ENCODE assay signal across 8 cellular contexts in the genomic region with DNA sequence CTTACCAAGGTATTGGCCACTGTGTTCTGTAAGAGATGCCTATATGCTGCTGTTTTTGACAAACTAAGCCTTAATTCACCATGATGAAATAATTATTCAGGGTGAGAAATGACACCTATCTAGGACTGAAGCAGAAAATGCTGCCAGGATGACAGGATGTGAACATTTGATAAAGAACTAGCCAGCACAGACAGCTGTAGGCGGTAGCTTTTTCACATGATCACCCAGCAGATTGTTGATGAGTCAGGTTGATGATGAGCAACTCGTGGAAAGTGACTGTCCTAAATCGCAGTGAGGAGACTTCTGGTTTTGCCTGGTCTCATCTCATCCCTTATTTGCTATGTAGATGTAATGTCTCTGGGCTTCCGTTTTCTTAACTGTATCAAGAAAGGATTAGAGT.
DNase-seq lines count a peak whose midpoint lies in the region; ATAC-seq and TF ChIP-seq lines count a peak whose summit lies in the region.

No MANE protein-coding gene starts in this region.

- no peak overlapping the region for H2BK120ac ChIP-seq in neuronal stem cell (ENCODE audit: low read depth, low read length)

- no peak overlapping the region for H3K4me3 ChIP-seq in HL-60 (replicated peaks; ENCODE audit: insufficient read depth, low read length)
- H3K4me3 ChIP-seq in neuronal stem cell (ENCODE audit: low read length in 2 of 2): no peak overlapping the region
- H3K4me3 ChIP-seq in OCI-LY7 (ENCODE audit: low read depth, low read length, poor library complexity, severe bottlenecking): no peak overlapping the region

- H3K18ac ChIP-seq in neuronal stem cell (ENCODE audit: low read length): no peak overlapping the region

- H4K91ac ChIP-seq in neuronal stem cell (ENCODE audit: low read depth, low read length, poor library complexity): no peak overlapping the region

- no peak overlapping the region for H2BK5ac ChIP-seq in neuronal stem cell (ENCODE audit: low read length)

- intact Hi-C loops in OCI-LY7 (cut with micrococcal nuclease; ENCODE audit: unreplicated experiment): no loop called here

- POLR2A ChIA-PET in OCI-LY7 (lab: Charles Lee): interaction anchor here (1.3 kb wide), 1 partner anchor 89 kb away, joined by 3 read pairs; no protein-coding TSS in a partner anchor

- no peaks in the 10 kb centered on the region for H3K9me3 Mint-ChIP-seq in activated T-cell treated with anti-CD3 and anti-CD28 coated beads, Interleukin-2, amount 50 U/mL, for 24 hours
- H3K9me3 Mint-ChIP-seq in stimulated activated naive B cell treated with anti-CD40 and anti-IgM and Interleukin-4, amounts not matched to agents 10 μg/mL and 1 μg/mL and 100 μg/mL, for 72 hours: no peaks in the 10 kb centered on the region

- WGBS in neuronal stem cell (ENCODE audit: extremely low coverage in 2 of 2, insufficient read length in 2 of 2, insufficient replicate concordance in 1 of 2), 2 donors: no CpG with 5 or more reads among the region's 4 CpGs

- H2AK5ac ChIP-seq in neuronal stem cell (ENCODE audit: low read depth, low read length): no peak overlapping the region

- H3K36me3 Mint-ChIP-seq in activated T-cell treated with anti-CD3 and anti-CD28 coated beads, Interleukin-2, amount 50 U/mL, for 24 hours (ENCODE audit: low read depth): no peaks in the 10 kb centered on the region
- H3K36me3 Mint-ChIP-seq in stimulated activated naive B cell treated with anti-CD40 and anti-IgM and Interleukin-4, amounts not matched to agents 10 μg/mL and 1 μg/mL and 100 μg/mL, for 72 hours: no peaks in the 10 kb centered on the region

- DNase-seq in ELR (ENCODE audit: low read depth) (peak; percentile 96), HL-60 (ENCODE audit: low read depth in 1 of 2, low spot score in 1 of 2) (peak; percentile 41 to 45), inferior parietal cortex (ENCODE audit: extremely low spot score) (peak; percentile 86), neuronal stem cell (ENCODE audit: low spot score) (no peak), OCI-LY7 (ENCODE audit: low spot score) (no peak)
- no peak for DNase-seq in activated T-cell treated with anti-CD3 and anti-CD28 coated beads, Interleukin-2, amount 50 U/mL, for 24 hours
- peak; percentile 17 for DNase-seq in stimulated activated naive B cell treated with anti-CD40 and anti-IgM and Interleukin-4, amounts not matched to agents 10 μg/mL and 1 μg/mL and 100 μg/mL, for 72 hours

- no peak overlapping the region for H2BK12ac ChIP-seq in neuronal stem cell (ENCODE audit: low read length)

- H2BK15ac ChIP-seq in neuronal stem cell (ENCODE audit: low read length): no peak overlapping the region

- no TSS peak for BruUV-seq in OCI-LY7 (replicated peaks; lab: Mats Ljungman, UMichigan)

- no peak overlapping the region for H3K9ac ChIP-seq in neuronal stem cell (ENCODE audit: low read depth, low read length, poor library complexity)

- no peaks in the 10 kb centered on the region for H3K79me2 ChIP-seq in OCI-LY7 (ENCODE audit: insufficient read depth, low read depth, low read length)

- H3K4ac ChIP-seq in neuronal stem cell (ENCODE audit: low read length): no peak overlapping the region

- H3K4me1 ChIP-seq in neuronal stem cell (ENCODE audit: control insufficient read depth in 2 of 2, insufficient read depth in 1 of 2, low read depth in 1 of 2, low read length in 2 of 2) (no peaks in the 10 kb centered on the region), OCI-LY7 (ENCODE audit: insufficient read depth, low read length, poor library complexity, severe bottlenecking) (no peaks in the 10 kb centered on the region)

- peaks cover 28% of the 10 kb centered on the region for H3K27me3 Mint-ChIP-seq in activated T-cell treated with anti-CD3 and anti-CD28 coated beads, Interleukin-2, amount 50 U/mL, for 24 hours
- H3K27me3 Mint-ChIP-seq in stimulated activated naive B cell treated with anti-CD40 and anti-IgM and Interleukin-4, amounts not matched to agents 10 μg/mL and 1 μg/mL and 100 μg/mL, for 72 hours: no peaks in the 10 kb centered on the region

- no peak overlapping the region for H3K14ac ChIP-seq in neuronal stem cell (ENCODE audit: low read length)

- peaks cover 15% of the 10 kb centered on the region for H3K4me1 Mint-ChIP-seq in activated T-cell treated with anti-CD3 and anti-CD28 coated beads, Interleukin-2, amount 50 U/mL, for 24 hours (ENCODE audit: low read depth)
- peaks cover 3 to 5% of the 10 kb centered on the region in 2 donors for H3K4me1 Mint-ChIP-seq in stimulated activated naive B cell treated with anti-CD40 and anti-IgM and Interleukin-4, amounts not matched to agents 10 μg/mL and 1 μg/mL and 100 μg/mL, for 72 hours

- H3K27me3 ChIP-seq in HL-60 (ENCODE audit: insufficient read depth, poor library complexity, severe bottlenecking) (no peaks in the 10 kb centered on the region), neuronal stem cell (ENCODE audit: control insufficient read depth in 3 of 3, insufficient read depth in 3 of 3, low read depth in 1 of 3, low read length in 3 of 3) (no peaks in the 10 kb centered on the region)

- H4K8ac ChIP-seq in neuronal stem cell (ENCODE audit: low read depth, low read length): no peak overlapping the region

- no peak for TF ChIP-seq CTCF in HL-60 (IDR thresholded peaks at IDR 0.05; ENCODE audit: insufficient read depth, low read length)
- no peak for TF ChIP-seq CTCF in OCI-LY7 (conservative IDR thresholded peaks at IDR 0.05; ENCODE audit: low read length)

- H3K27ac Mint-ChIP-seq in activated T-cell treated with anti-CD3 and anti-CD28 coated beads, Interleukin-2, amount 50 U/mL, for 24 hours: peak overlapping the region; percentile 50
- H3K27ac Mint-ChIP-seq in stimulated activated naive B cell treated with anti-CD40 and anti-IgM and Interleukin-4, amounts not matched to agents 10 μg/mL and 1 μg/mL and 100 μg/mL, for 72 hours: no peak overlapping the region

- H4K20me1 ChIP-seq in OCI-LY7 (ENCODE audit: insufficient read depth, low read length): no peaks in the 10 kb centered on the region

- no peaks in the 10 kb centered on the region for H3K79me1 ChIP-seq in neuronal stem cell (ENCODE audit: low read depth, low read length)

- peak; percentile 90 for ATAC-seq in GM21367 (IDR thresholded peaks at IDR 0.05; ENCODE audit: unreplicated experiment)
- peak; percentile 83 to 93 for ATAC-seq in stimulated activated naive B cell treated with anti-CD40 and anti-IgM and Interleukin-4, amounts not matched to agents 10 μg/mL and 1 μg/mL and 100 μg/mL, for 72 hours (replicated peaks)

- H3K36me3 ChIP-seq in neuronal stem cell (replicated peaks in 1 of 2; ENCODE audit: control insufficient read depth in 2 of 2, insufficient read depth in 2 of 2, low read length in 2 of 2) (peaks cover 0 to 75% of the 10 kb centered on the region in 2 donors), OCI-LY7 (ENCODE audit: insufficient read depth, low read length) (no peaks in the 10 kb centered on the region)

- H3K27ac ChIP-seq in HL-60 (replicated peaks) (no peak overlapping the region), neuronal stem cell (replicated peaks; ENCODE audit: low read length) (no peak overlapping the region), OCI-LY7 (ENCODE audit: low read depth, low read length, poor library complexity, severe bottlenecking) (no peak overlapping the region)

- H2AFZ ChIP-seq in neuronal stem cell (ENCODE audit: low read length): no peak overlapping the region
- H2AFZ ChIP-seq in OCI-LY7 (ENCODE audit: low read length): no peak overlapping the region

- H3K4me2 ChIP-seq in neuronal stem cell (ENCODE audit: insufficient read depth, low read length, poor library complexity, severe bottlenecking) (no peak overlapping the region), OCI-LY7 (ENCODE audit: low read length) (no peak overlapping the region)

- H3K9me2 ChIP-seq in OCI-LY7 (ENCODE audit: insufficient read depth, low read length): no peaks in the 10 kb centered on the region

- no peak overlapping the region for H3K4me3 Mint-ChIP-seq in activated T-cell treated with anti-CD3 and anti-CD28 coated beads, Interleukin-2, amount 50 U/mL, for 24 hours
- no peak overlapping the region for H3K4me3 Mint-ChIP-seq in stimulated activated naive B cell treated with anti-CD40 and anti-IgM and Interleukin-4, amounts not matched to agents 10 μg/mL and 1 μg/mL and 100 μg/mL, for 72 hours

- H3K9me3 ChIP-seq in neuronal stem cell (replicated peaks in 1 of 2; ENCODE audit: control insufficient read depth in 2 of 2, insufficient read depth in 1 of 2, low read depth in 1 of 2, low read length in 2 of 2) (no peaks in the 10 kb centered on the region), OCI-LY7 (ENCODE audit: low read length) (no peaks in the 10 kb centered on the region)

- no peak overlapping the region for H3K23ac ChIP-seq in neuronal stem cell (ENCODE audit: low read depth, low read length, poor library complexity)

- CTCF ChIA-PET in OCI-LY7 (lab: Charles Lee; ENCODE audit: unreplicated experiment): no interaction called here

Comparison
In these comparisons a context has a peak if more than half of its experiments do, and no peak if none do; other contexts are left out.
1. DNase-seq: peak in ELR (single experiment), HL-60 (2 of 2), inferior parietal cortex (single experiment) and stimulated activated naive B cell treated with anti-CD40 and anti-IgM and Interleukin-4, amounts not matched to agents 10 μg/mL and 1 μg/mL and 100 μg/mL, for 72 hours (single experiment); none in activated T-cell treated with anti-CD3 and anti-CD28 coated beads, Interleukin-2, amount 50 U/mL, for 24 hours (single experiment), neuronal stem cell (single experiment) and OCI-LY7 (single experiment).